In genomic region chrX:81390244-81390643, GRCh38 we compare ENCODE assay signal across 16 cellular contexts.
DNase-seq lines count a peak whose midpoint lies in the region; ATAC-seq and TF ChIP-seq lines count a peak whose summit lies in the region.
"Had no signal": no experiment of that assay in that cellular context is flagged by ENCODE, and none has a peak within 500 bp of the region (broad histone marks: within the 10 kb centered on the region; RNA-seq: fewer than 3 reads in every experiment).

No MANE protein-coding gene starts in this region.

- no peak for TF ChIP-seq CTCF in left lung (IDR thresholded peaks at IDR 0.05)

- no peak overlapping the region for H3K4me3 ChIP-seq in left lung
- H3K4me3 ChIP-seq: thoracic aorta had no signal

- DNase-seq in left lung (no peak), DMS 273 (lab: John Stamatoyannopoulos, UW; ENCODE audit: unreplicated experiment) (no peak), DMS153 treated with DMSO at 0.1 percent for 48 hours (lab: John Stamatoyannopoulos, UW; ENCODE audit: unreplicated experiment) (no peak)
- no peak for DNase-seq in activated naive CD4-positive, alpha-beta T cell (lab: John Stamatoyannopoulos, UW)
- DNase-seq: activated CD4-positive, alpha-beta T cell treated with anti-CD3 and anti-CD28 coated beads, Interleukin-2, amount 50 U/mL, for 48 hours; CD8-positive, alpha-beta T cell; foreskin fibroblast; NCI-H1436; NCI-H69; nucleus accumbens had no signal

- intact Hi-C loops in left lung (cut with DNase I): no loop called here

- H3K9me3 ChIP-seq in left lung: no peaks in the 10 kb centered on the region
- H3K9me3 ChIP-seq: thoracic aorta had no signal

- H3K4me1 ChIP-seq in left lung: no peaks in the 10 kb centered on the region

- no peak overlapping the region for H3K27ac ChIP-seq in left lung
- H3K27ac ChIP-seq: RWPE1, thoracic aorta had no signal

- H3K27me3 ChIP-seq in left lung: no peaks in the 10 kb centered on the region

- ATAC-seq in GM18870 (IDR thresholded peaks at IDR 0.05; ENCODE audit: unreplicated experiment): peak; percentile 99
- peak; percentile 81 for ATAC-seq in GM21526 (IDR thresholded peaks at IDR 0.05; ENCODE audit: low FRiP score, unreplicated experiment)
- peak; percentile 91 for ATAC-seq in HG03103 (IDR thresholded peaks at IDR 0.05; ENCODE audit: low read depth, unreplicated experiment)
- peak; percentile 23 for ATAC-seq in left lung
- ATAC-seq in HG03175 (IDR thresholded peaks at IDR 0.05; ENCODE audit: unreplicated experiment): no peak
- ATAC-seq: CD8-positive, alpha-beta T cell had no signal

- no peaks in the 10 kb centered on the region for H3K36me3 ChIP-seq in left lung
- H3K36me3 ChIP-seq: thoracic aorta had no signal
